Comparison of ENCODE assay signal across 10 cellular contexts in the genomic region with DNA sequence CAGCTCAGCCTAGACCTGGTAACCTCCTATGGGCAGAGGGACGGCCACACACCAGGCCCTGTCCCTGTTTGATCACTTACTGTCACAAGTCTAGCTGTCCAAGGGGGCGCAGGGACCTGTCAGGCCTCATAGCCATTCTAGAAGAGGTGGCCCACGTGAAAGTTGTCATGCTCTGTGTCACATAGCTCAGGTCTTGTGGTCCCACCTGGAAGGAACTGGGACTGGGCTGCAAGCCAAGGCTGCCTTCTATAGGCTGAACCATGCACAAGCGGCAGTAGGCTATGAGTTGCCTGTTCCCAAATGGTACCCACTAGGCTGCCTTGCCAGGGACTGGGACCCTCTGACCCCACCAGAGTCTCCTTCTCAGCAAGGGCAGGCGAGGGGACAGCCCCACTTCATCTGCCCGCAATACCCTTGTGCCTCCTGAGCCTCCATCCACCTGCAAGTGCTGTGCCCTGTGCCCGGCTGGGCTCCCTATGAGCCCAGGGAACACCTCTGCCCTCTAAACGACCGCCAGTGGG.
DNase-seq lines count a peak whose midpoint lies in the region; ATAC-seq and TF ChIP-seq lines count a peak whose summit lies in the region.
"Had no signal": no experiment of that assay in that cellular context is flagged by ENCODE, and none has a peak within 500 bp of the region (broad histone marks: within the 10 kb centered on the region; RNA-seq: fewer than 3 reads in every experiment).

No MANE protein-coding gene starts in this region.

- peaks cover 5% of the 10 kb centered on the region for H3K27me3 Mint-ChIP-seq in T-helper 1 cell treated with Interleukin-12 subunit alpha and Interleukin-12 subunit beta and Interleukin-4 antibody, amounts not matched to agents 30 μg/mL and 1 μg/mL, for 36 hours (ENCODE audit: low read depth)

- peak overlapping the region; percentile 90 for H3K27ac Mint-ChIP-seq in T-helper 1 cell treated with Interleukin-12 subunit alpha and Interleukin-12 subunit beta and Interleukin-4 antibody, amounts not matched to agents 30 μg/mL and 1 μg/mL, for 36 hours

- peaks cover 3% of the 10 kb centered on the region for H3K36me3 Mint-ChIP-seq in T-helper 1 cell treated with Interleukin-12 subunit alpha and Interleukin-12 subunit beta and Interleukin-4 antibody, amounts not matched to agents 30 μg/mL and 1 μg/mL, for 36 hours (ENCODE audit: low read depth)

- WGBS in body of pancreas, 2 donors = 78% methylated on average over 5 to 9 of the region's 9 CpGs

- no peaks in the 10 kb centered on the region for H3K27me3 ChIP-seq in body of pancreas
- H3K27me3 ChIP-seq: cardiac muscle cell had no signal

- ATAC-seq in GM18502 (IDR thresholded peaks at IDR 0.05; ENCODE audit: poor library complexity, unreplicated experiment) = peak; percentile 7
- ATAC-seq in HG02798 (IDR thresholded peaks at IDR 0.05; ENCODE audit: poor library complexity, unreplicated experiment) = peak; percentile 2
- ATAC-seq in body of pancreas = no peak
- no peak for ATAC-seq in HG03196 (IDR thresholded peaks at IDR 0.05; ENCODE audit: unreplicated experiment)

- H3K9me3 ChIP-seq in body of pancreas = no peaks in the 10 kb centered on the region

- DNase-seq in mesenteric fat pad (ENCODE audit: low spot score) = peak; percentile 67
- no peak for DNase-seq in NOMO-1 treated with dmso at 0.1 percent for 144 hours (lab: John Stamatoyannopoulos, UW; ENCODE audit: unreplicated experiment)
- no peak for DNase-seq in body of pancreas
- no peak for DNase-seq in NCI-H2107 treated with DMSO at 0.1 percent for 48 hours (lab: John Stamatoyannopoulos, UW; ENCODE audit: unreplicated experiment)
- DNase-seq: stimulated activated naive CD4-positive, alpha-beta T cell had no signal

- no peak for TF ChIP-seq CTCF in body of pancreas (IDR thresholded peaks at IDR 0.05)

- H3K4me1 Mint-ChIP-seq in T-helper 1 cell treated with Interleukin-12 subunit alpha and Interleukin-12 subunit beta and Interleukin-4 antibody, amounts not matched to agents 30 μg/mL and 1 μg/mL, for 36 hours (ENCODE audit: low read depth) = peaks cover 77% of the 10 kb centered on the region

- H3K27ac ChIP-seq in body of pancreas = no peak overlapping the region
- H3K27ac ChIP-seq: cardiac muscle cell had no signal

- no peak overlapping the region for H3K4me3 Mint-ChIP-seq in T-helper 1 cell treated with Interleukin-12 subunit alpha and Interleukin-12 subunit beta and Interleukin-4 antibody, amounts not matched to agents 30 μg/mL and 1 μg/mL, for 36 hours

- intact Hi-C loops in body of pancreas (cut with DNase I) = no loop called here

- peaks cover 9% of the 10 kb centered on the region for H3K4me1 ChIP-seq in body of pancreas

- no peak for TF ChIP-seq POLR2A in body of pancreas (IDR thresholded peaks at IDR 0.05)

- no peaks in the 10 kb centered on the region for H3K9me3 Mint-ChIP-seq in T-helper 1 cell treated with Interleukin-12 subunit alpha and Interleukin-12 subunit beta and Interleukin-4 antibody, amounts not matched to agents 30 μg/mL and 1 μg/mL, for 36 hours

- no peak overlapping the region for H3K4me3 ChIP-seq in body of pancreas
- H3K4me3 ChIP-seq: cardiac muscle cell had no signal

- no peaks in the 10 kb centered on the region for H3K36me3 ChIP-seq in body of pancreas (replicated peaks in 1 of 2; ENCODE audit: insufficient read depth in 1 of 2, low read depth in 2 of 2)
- H3K36me3 ChIP-seq: cardiac muscle cell had no signal

Comparison
In these comparisons a context has a peak if more than half of its experiments do, and no peak if none do; other contexts are left out.
1. ATAC-seq: peak in GM18502 (single experiment) and HG02798 (single experiment); none in body of pancreas (single experiment) and HG03196 (single experiment).